Comparison of ENCODE assay signal across 1 cellular context in genomic region chr7:36970551-36971514, GRCh38.
A peak's percentile ranks its signal among the peaks of the same experiment; 100 is the strongest.
TF ChIP-seq lines count a peak whose summit lies in the region.

No MANE protein-coding gene starts in this region.

TF ChIP-seq in HepG2, 621 proteins besides CTCF, POLR2A, EP300 and RAD21 (continued from another document):
- no peak; the same call in 1 of the 2 replicates for TF ChIP-seq ZBTB46 (CRISPR knock-in tag; IDR thresholded peaks at IDR 0.05; ENCODE audit: borderline replicate concordance)
- no peak for TF ChIP-seq ZNF326 (CRISPR knock-in tag; IDR thresholded peaks at IDR 0.05; ENCODE audit: borderline replicate concordance)
- TF ChIP-seq ZNF550 (CRISPR knock-in tag; IDR thresholded peaks at IDR 0.05; ENCODE audit: borderline replicate concordance), result no peak
- no peak for TF ChIP-seq ATRX (CRISPR knock-in tag; IDR thresholded peaks at IDR 0.05; ENCODE audit: borderline replicate concordance)
- no peak for TF ChIP-seq ZXDC (CRISPR knock-in tag; IDR thresholded peaks at IDR 0.05)
- no peak for TF ChIP-seq ZFP36L1 (CRISPR knock-in tag; IDR thresholded peaks at IDR 0.05)
- no peak for TF ChIP-seq IRF9 (CRISPR knock-in tag; IDR thresholded peaks at IDR 0.05; ENCODE audit: borderline replicate concordance)
- 0 out of 2 replicates have a peak, but pooled peaks have one; percentile 7 for TF ChIP-seq KIAA2018 (CRISPR knock-in tag; IDR thresholded peaks at IDR 0.05; ENCODE audit: borderline replicate concordance)
- no peak; the same call in 1 of the 2 replicates for TF ChIP-seq ZNF263 (CRISPR knock-in tag; IDR thresholded peaks at IDR 0.05)
- no peak for TF ChIP-seq ZNF160 (CRISPR knock-in tag; IDR thresholded peaks at IDR 0.05)
- no peak for TF ChIP-seq GATA4 (IDR thresholded peaks at IDR 0.05; ENCODE audit: borderline replicate concordance, low read depth)
- peak; percentile 15; the same call in 1 of the 2 replicates for TF ChIP-seq MAX (IDR thresholded peaks at IDR 0.05)
- TF ChIP-seq ZNF546 (CRISPR knock-in tag; conservative IDR thresholded peaks at IDR 0.05), result 0 out of 2 replicates have a peak, but pooled peaks have one; percentile 50
- TF ChIP-seq ZNF407 (CRISPR knock-in tag; IDR thresholded peaks at IDR 0.05; ENCODE audit: not compliant biosample characterization), result no peak
- TF ChIP-seq SETDB1 (CRISPR knock-in tag; IDR thresholded peaks at IDR 0.05; ENCODE audit: borderline replicate concordance), result no peak
- TF ChIP-seq ZNF569 (CRISPR knock-in tag; IDR thresholded peaks at IDR 0.05; ENCODE audit: borderline replicate concordance), result 0 out of 2 replicates have a peak, but pooled peaks have one; percentile 53
- no peak for TF ChIP-seq HNRNPL (IDR thresholded peaks at IDR 0.05; ENCODE audit: low read depth, low read length)
- no peak for TF ChIP-seq ZNF17 (CRISPR knock-in tag; IDR thresholded peaks at IDR 0.05)
